In genomic region chr12:7144414-7145120, GRCh38 we compare ENCODE assay signal across 8 cellular contexts. TPM values are rescaled to one million over a fixed set of nuclear protein-coding genes. Genes with fewer than 3 reads are reported as not detected.
DNase-seq lines count a peak whose midpoint lies in the region; ATAC-seq and TF ChIP-seq lines count a peak whose summit lies in the region.

No MANE protein-coding gene starts in this region.

- no peak overlapping the region for H3K27ac ChIP-seq in CD4-positive, alpha-beta memory T cell (ENCODE audit: low read depth, low read length)
- no peak overlapping the region for H3K27ac ChIP-seq in HL-60 (replicated peaks)
- no peak overlapping the region for H3K27ac ChIP-seq in SK-N-MC
- peak overlapping the region; percentile 84 for H3K27ac ChIP-seq in parathyroid adenoma

- TF ChIP-seq CTCF in HL-60 (IDR thresholded peaks at IDR 0.05; ENCODE audit: insufficient read depth, low read length) (peak; percentile 17), fibroblast of pulmonary artery (IDR thresholded peaks at IDR 0.05; ENCODE audit: low read length, missing control alignments) (peak; percentile 53), parathyroid adenoma (IDR thresholded peaks at IDR 0.05) (peak; percentile 70)

- no peaks in the 10 kb centered on the region for H3K27me3 ChIP-seq in CD4-positive, alpha-beta memory T cell (ENCODE audit: insufficient read depth, low read length)
- no peaks in the 10 kb centered on the region for H3K27me3 ChIP-seq in HL-60 (ENCODE audit: insufficient read depth, poor library complexity, severe bottlenecking)
- H3K27me3 ChIP-seq in parathyroid adenoma (ENCODE audit: control insufficient read depth, insufficient read depth, low read length): no peaks in the 10 kb centered on the region

- ATAC-seq in GM21423 (IDR thresholded peaks at IDR 0.05; ENCODE audit: unreplicated experiment): no peak

- H3K9me3 Mint-ChIP-seq in CD4-positive, alpha-beta memory T cell: no peaks in the 10 kb centered on the region

- H3K4me3 ChIP-seq in CD4-positive, alpha-beta memory T cell (ENCODE audit: low read length in 2 of 2): no peak overlapping the region
- no peak overlapping the region for H3K4me3 ChIP-seq in HL-60 (replicated peaks; ENCODE audit: insufficient read depth, low read length)
- no peak overlapping the region for H3K4me3 ChIP-seq in SK-N-MC
- no peak overlapping the region for H3K4me3 ChIP-seq in fibroblast of pulmonary artery (replicated peaks; ENCODE audit: low read depth, low read length)
- H3K4me3 ChIP-seq in parathyroid adenoma (ENCODE audit: low read depth, low read length): no peak overlapping the region

- H3K79me2 ChIP-seq in parathyroid adenoma: peaks cover 4% of the 10 kb centered on the region

- POLR2A ChIA-PET in CD4-positive, alpha-beta memory T cell (lab: Charles Lee; ENCODE audit: partially characterized antibody): interaction anchor here (1.1 kb wide), 1 partner anchor 36 kb away, joined by 4 read pairs; no protein-coding TSS in a partner anchor

- H3K36me3 Mint-ChIP-seq in CD4-positive, alpha-beta memory T cell: peaks cover 46 to 81% of the 10 kb centered on the region in 2 donors

- peak overlapping the region in 1 of 7 donors; percentile 43 for H3K27ac Mint-ChIP-seq in CD4-positive, alpha-beta memory T cell

- peak in 3 of 5 donors; percentile 14 to 33 (median 15) for DNase-seq in CD4-positive, alpha-beta memory T cell
- no peak for DNase-seq in HL-60 (ENCODE audit: low read depth in 1 of 2, low spot score in 1 of 2)
- no peak for DNase-seq in SK-N-MC (ENCODE audit: low read depth, low spot score)
- DNase-seq in fibroblast of pulmonary artery (ENCODE audit: low read depth): peak; percentile 61
- DNase-seq in activated CD4-positive, CD25-positive, alpha-beta regulatory T cell (lab: John Stamatoyannopoulos, UW): no peak
- no peak for DNase-seq in T1000 (lab: John Stamatoyannopoulos, UW)

- no peaks in the 10 kb centered on the region for H3K9me3 ChIP-seq in CD4-positive, alpha-beta memory T cell (ENCODE audit: control insufficient read depth in 1 of 2, low read length in 2 of 2)
- H3K9me3 ChIP-seq in SK-N-MC (ENCODE audit: low read depth, low read length): no peaks in the 10 kb centered on the region
- H3K9me3 ChIP-seq in parathyroid adenoma (ENCODE audit: control insufficient read depth, low read length): no peaks in the 10 kb centered on the region

- H3K4me1 Mint-ChIP-seq in CD4-positive, alpha-beta memory T cell: peaks cover 0 to 12% (median 2%) of the 10 kb centered on the region in 4 donors

- intact Hi-C loops in CD4-positive, alpha-beta memory T cell (cut with micrococcal nuclease): no loop called here

- no peak overlapping the region for H3K4me2 ChIP-seq in parathyroid adenoma (ENCODE audit: low read length)

- CTCF ChIA-PET in CD4-positive, alpha-beta memory T cell (lab: Charles Lee; ENCODE audit: partially characterized antibody): interaction anchor here (0.9 to 8.5 kb wide), 12 partner anchors 9 to 257 kb away, joined by 3 to 42 read pairs (median 6); partner anchors contain the start of genes C1RL and PEX5

- peak overlapping the region; percentile 65 for H2AFZ ChIP-seq in parathyroid adenoma

- H3K9ac ChIP-seq in SK-N-MC (ENCODE audit: insufficient read length): peak overlapping the region; percentile 39
- no peak overlapping the region for H3K9ac ChIP-seq in parathyroid adenoma

- peaks cover 25% of the 10 kb centered on the region for H3K36me3 ChIP-seq in CD4-positive, alpha-beta memory T cell (ENCODE audit: insufficient read depth, low read length)
- H3K36me3 ChIP-seq in SK-N-MC (ENCODE audit: insufficient read depth, low read length) (no peaks in the 10 kb centered on the region), parathyroid adenoma (ENCODE audit: control insufficient read depth, insufficient read depth, low read length) (no peaks in the 10 kb centered on the region)

- H3K4me1 ChIP-seq in CD4-positive, alpha-beta memory T cell (ENCODE audit: insufficient read depth, low read length): no peaks in the 10 kb centered on the region
- peaks cover 26% of the 10 kb centered on the region for H3K4me1 ChIP-seq in parathyroid adenoma

- no peaks in the 10 kb centered on the region for H3K27me3 Mint-ChIP-seq in CD4-positive, alpha-beta memory T cell

- H3K4me3 Mint-ChIP-seq in CD4-positive, alpha-beta memory T cell: no peak overlapping the region

RNA-seq across cellular contexts. Expression of gene CLSTN3, which starts 14.4 kb away (rescaled TPM):
- 10 to 100 TPM; 50.7 to 58.5 TPM for total RNA-seq in CD4-positive, alpha-beta memory T cell
- polyA plus RNA-seq in CD4-positive, alpha-beta memory T cell: 1 to 10 TPM; 6.7 to 7.5 TPM

RNA-seq across cellular contexts. Expression of gene RBP5, which starts 15.9 kb away (rescaled TPM):
- 1 to 10 TPM; 1.2 to 1.3 TPM for total RNA-seq in CD4-positive, alpha-beta memory T cell
- not detected for polyA plus RNA-seq in CD4-positive, alpha-beta memory T cell

RNA-seq across cellular contexts. Expression of gene C1RL, which starts 35.6 kb away (rescaled TPM):
- 10 to 100 TPM; 30.7 to 33.6 TPM for total RNA-seq in CD4-positive, alpha-beta memory T cell
- 1 to 10 TPM; 4.9 to 9.6 TPM for polyA plus RNA-seq in CD4-positive, alpha-beta memory T cell

RNA-seq across cellular contexts. Expression of gene PEX5, which starts 44.9 kb away (rescaled TPM):
- 10 to 100 TPM; 27.7 to 28.9 TPM for total RNA-seq in CD4-positive, alpha-beta memory T cell
- polyA plus RNA-seq in CD4-positive, alpha-beta memory T cell: 10 to 100 TPM; 10.8 to 15.2 TPM

RNA-seq across cellular contexts. Expression of gene C1R, which starts 52.3 kb away (rescaled TPM):
- 1 to 10 TPM in 1 of 2 experiments, under 1 TPM in 1; 0.86 to 2.3 TPM for total RNA-seq in CD4-positive, alpha-beta memory T cell
- under 1 TPM; 0.44 to 0.53 TPM for polyA plus RNA-seq in CD4-positive, alpha-beta memory T cell

Comparison
In these comparisons a context has a peak if more than half of its experiments do, and no peak if none do; other contexts are left out.
1. DNase-seq: peak in CD4-positive, alpha-beta memory T cell (3 of 5) and fibroblast of pulmonary artery (single experiment); none in HL-60 (0 of 2), SK-N-MC (single experiment), activated CD4-positive, CD25-positive, alpha-beta regulatory T cell (0 of 4) and T1000 (single experiment).
2. CTCF ChIP-seq: peak in every context shown above with its lines; median percentile 70 in parathyroid adenoma; 53 in fibroblast of pulmonary artery; 17 in HL-60.